Comparison of ENCODE assay signal across 2 cellular contexts in genomic region chr1:32104127-32104526, GRCh38.
TF ChIP-seq lines count a peak whose summit lies in the region.

No MANE protein-coding gene starts in this region.

TF ChIP-seq in WTC11, 78 proteins besides CTCF, POLR2A, EP300 and RAD21:
- TF ChIP-seq PRDM15 (CRISPR knock-in tag; IDR thresholded peaks at IDR 0.05): no peak
- no peak for TF ChIP-seq E2F5 (CRISPR knock-in tag; IDR thresholded peaks at IDR 0.05)
- TF ChIP-seq NR2C2 (CRISPR knock-in tag; IDR thresholded peaks at IDR 0.05): no peak
- TF ChIP-seq TEAD4 (CRISPR knock-in tag; IDR thresholded peaks at IDR 0.05): no peak
- no peak for TF ChIP-seq IRF1 (CRISPR knock-in tag; IDR thresholded peaks at IDR 0.05)
- TF ChIP-seq NR3C1 (CRISPR knock-in tag; conservative IDR thresholded peaks at IDR 0.05; ENCODE audit: low read depth): no peak
- TF ChIP-seq ZNF121 (CRISPR knock-in tag; IDR thresholded peaks at IDR 0.05): no peak
- TF ChIP-seq ESRRA (CRISPR knock-in tag; IDR thresholded peaks at IDR 0.05; ENCODE audit: borderline replicate concordance): no peak
- TF ChIP-seq TEAD1 (CRISPR knock-in tag; IDR thresholded peaks at IDR 0.05): no peak
- no peak for TF ChIP-seq ATF3 (CRISPR knock-in tag; conservative IDR thresholded peaks at IDR 0.05)
- TF ChIP-seq HMGXB4 (CRISPR knock-in tag; IDR thresholded peaks at IDR 0.05): no peak
- TF ChIP-seq ZBTB21 (CRISPR knock-in tag; IDR thresholded peaks at IDR 0.05; ENCODE audit: borderline replicate concordance): no peak

TF ChIP-seq in liver, 16 proteins besides CTCF, POLR2A, EP300 and RAD21 (continued from another document):
- TF ChIP-seq MAX (IDR thresholded peaks at IDR 0.05): peak; percentile 61
- peak; percentile 91 for TF ChIP-seq SP1 (IDR thresholded peaks at IDR 0.05)
- TF ChIP-seq NR2F2 (IDR thresholded peaks at IDR 0.05): no peak
- peak; percentile 74 for TF ChIP-seq ZBTB33 (IDR thresholded peaks at IDR 0.05)
- TF ChIP-seq YY1 (IDR thresholded peaks at IDR 0.05): peak; percentile 87
- TF ChIP-seq HNF4A (conservative IDR thresholded peaks at IDR 0.05): peak; percentile 72 to 74
- TF ChIP-seq TAF1 (conservative IDR thresholded peaks at IDR 0.05): no peak
- TF ChIP-seq HNF4G (IDR thresholded peaks at IDR 0.05): peak; percentile 44
- peak; percentile 98 for TF ChIP-seq FOXA1 (IDR thresholded peaks at IDR 0.05)
- TF ChIP-seq RXRA (IDR thresholded peaks at IDR 0.05): peak; percentile 75 to 81
